37 cellular contexts compared by ENCODE assay signal in genomic region chr7:72462311-72462710, GRCh38. TPM values are rescaled to one million over a fixed set of nuclear protein-coding genes. Genes with fewer than 3 reads are reported as not detected.
"Had no signal": no experiment of that assay in that cellular context is flagged by ENCODE, and none has a peak within 500 bp of the region (broad histone marks: within the 10 kb centered on the region; RNA-seq: fewer than 3 reads in every experiment).

No MANE protein-coding gene starts in this region.

- H3K9me3 ChIP-seq: adrenal gland, body of pancreas had no signal

- DNase-seq: activated B cell treated with CpG ODN at 0.5 μM for 24 hours; activated CD4-positive, alpha-beta memory T cell treated with anti-CD3 and anti-CD28 coated beads for 36 hours; activated CD4-positive, alpha-beta T cell treated with anti-CD3 and anti-CD28 coated beads for 4 hours; activated CD4-positive, alpha-beta T cell treated with anti-CD3 and anti-CD28 coated beads, Interleukin-2, amount 10 ng/mL, durations not matched to agents 24 days and 14 days; activated CD4-positive, alpha-beta T cell treated with anti-CD3 and anti-CD28 coated beads, Interleukin-2, amount 50 U/mL, for 1 hour; activated CD4-positive, alpha-beta T cell treated with anti-CD3 and anti-CD28 coated beads, Interleukin-2, amount 50 U/mL, for 4 hours; activated CD4-positive, CD25-positive, alpha-beta regulatory T cell treated with anti-CD3 and anti-CD28 coated beads, Interleukin-2, amount 50 U/mL, for 72 hours; activated CD8-positive, alpha-beta memory T cell treated with anti-CD3 and anti-CD28 coated beads, Interleukin-2, amount 50 U/mL, for 4 hours; activated CD8-positive, alpha-beta T cell treated with anti-CD3 and anti-CD28 coated beads for 36 hours; activated effector memory CD4-positive, alpha-beta T cell treated with anti-CD3 and anti-CD28 coated beads, Interleukin-2, amount 50 U/mL, for 16 hours; activated gamma-delta T cell treated with Interleukin-2 at 50 U/mL for 16 hours; activated naive CD4-positive, alpha-beta T cell; activated naive CD4-positive, alpha-beta T cell treated with anti-CD3 and anti-CD28 coated beads for 36 hours; activated naive CD4-positive, alpha-beta T cell treated with anti-CD3 and anti-CD28 coated beads, Interleukin-2, amount 50 U/mL, for 16 hours; activated naive CD8-positive, alpha-beta T cell treated with anti-CD3 and anti-CD28 coated beads for 36 hours; activated T-cell treated with anti-CD3 and anti-CD28 coated beads for 4 hours; activated T-cell treated with anti-CD3 and anti-CD28 coated beads, Interleukin-2, amount 50 U/mL, for 1 hour; activated T-cell treated with anti-CD3 and anti-CD28 coated beads, Interleukin-2, amount 50 U/mL, for 4 hours; activated T-cell treated with anti-CD3 and anti-CD28 coated beads, Interleukin-2, amount 50 U/mL, for 72 hours; amniotic stem cell; aorta; body of pancreas; brain microvascular endothelial cell; central memory CD4-positive, alpha-beta T cell; T-helper 1 cell; T-helper 2 cell; T-helper 9 cell had no signal

- ATAC-seq: activated CD8-positive, alpha-beta T cell treated with anti-CD3 and anti-CD28 coated beads for 36 hours; activated naive CD4-positive, alpha-beta T cell treated with anti-CD3 and anti-CD28 coated beads, Interleukin-2, amount 50 U/mL, for 72 hours; activated T-cell treated with anti-CD3 and anti-CD28 coated beads, Interleukin-2, amount 50 U/mL, for 4 hours; activated T-cell treated with anti-CD3 and anti-CD28 coated beads, Interleukin-2, amount 50 U/mL, for 72 hours; activated T-helper 17 cell treated with anti-CD3 and anti-CD28 coated beads, Interleukin-2, amount 50 U/mL, for 72 hours; body of pancreas had no signal

- H3K4me1 ChIP-seq: adrenal gland, body of pancreas, breast epithelium had no signal

- H3K27me3 ChIP-seq: adrenal gland, body of pancreas, brain microvascular endothelial cell, breast epithelium had no signal

- H3K27ac ChIP-seq: adrenal gland, body of pancreas, brain microvascular endothelial cell, breast epithelium, VCaP had no signal

- FAIRE-seq: astrocyte, TTC549 had no signal

- H3K36me3 ChIP-seq: adrenal gland, brain microvascular endothelial cell, breast epithelium had no signal

- H3K4me3 ChIP-seq: adrenal gland, body of pancreas, breast epithelium had no signal

RNA-seq across cellular contexts. Expression of gene CALN1, which starts 50.2 kb away (rescaled TPM):
- total RNA-seq: activated B cell treated with CpG ODN at 0.5 μM for 24 hours; activated CD4-positive, alpha-beta memory T cell treated with anti-CD3 and anti-CD28 coated beads for 36 hours; activated CD4-positive, alpha-beta T cell treated with anti-CD3 and anti-CD28 coated beads, Interleukin-2, amount 10 ng/mL, durations not matched to agents 24 days and 14 days; activated CD8-positive, alpha-beta memory T cell treated with anti-CD3 and anti-CD28 coated beads for 36 hours; activated naive CD4-positive, alpha-beta T cell treated with anti-CD3 and anti-CD28 coated beads, Interleukin-2, amount 50 U/mL, for 72 hours; activated naive CD8-positive, alpha-beta T cell treated with anti-CD3 and anti-CD28 coated beads for 36 hours; activated T-helper 1 cell treated with anti-CD3 and anti-CD28 coated beads, Interleukin-12 subunit alpha, Interleukin-12 subunit beta, Interleukin-2, Interleukin-4 antibody, amounts not matched to agents 30 ng/mL and 10 ng/mL and 1 ng/mL, durations not matched to agents 14 hours and 24 hours and 36 hours; activated T-helper 17 cell treated with anti-CD3 and anti-CD28 coated beads, Interleukin-2, amount 50 U/mL, for 72 hours; astrocyte; cardiac septum had no signal
- polyA plus RNA-seq: aorta had no signal
